15 cellular contexts compared by ENCODE assay signal in the genomic region with DNA sequence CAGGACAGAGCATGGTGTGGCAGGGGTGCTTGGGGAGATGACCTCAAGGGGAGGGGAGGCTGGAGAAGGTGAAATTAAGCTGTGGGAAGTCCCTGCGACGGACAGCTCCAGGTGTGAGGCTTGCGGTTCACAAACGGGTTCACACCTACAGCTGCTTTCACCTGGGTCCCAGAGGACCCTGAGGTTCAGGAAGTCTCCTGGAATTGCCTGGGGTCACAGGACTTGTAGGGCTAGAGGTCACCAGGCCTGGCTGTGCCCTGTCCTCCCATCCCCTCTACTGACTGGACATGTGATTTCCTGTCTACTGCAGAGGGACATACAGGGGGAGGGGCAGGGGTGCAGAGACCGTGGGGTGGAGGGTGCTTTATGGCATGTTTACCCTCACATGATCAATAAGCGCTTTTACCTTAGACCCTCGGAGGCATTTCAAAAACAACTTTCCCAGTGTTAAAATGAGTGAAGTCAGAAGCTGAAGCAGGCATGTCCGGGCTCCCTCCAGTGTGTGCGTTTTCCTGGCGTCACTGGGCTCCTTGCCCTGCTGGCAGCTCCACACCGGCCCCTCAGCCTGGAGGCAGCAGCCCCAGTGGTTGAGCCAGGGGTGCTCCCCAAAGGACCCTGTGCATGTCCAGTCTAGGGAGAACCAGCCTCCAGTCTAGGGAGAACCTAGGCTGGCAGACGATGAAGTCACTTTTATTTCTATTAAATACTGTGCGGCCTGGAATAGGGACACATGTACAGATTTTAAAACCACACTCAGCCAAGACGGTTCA.
DNase-seq lines count a peak whose midpoint lies in the region; ATAC-seq and TF ChIP-seq lines count a peak whose summit lies in the region.
"Had no signal": no experiment of that assay in that cellular context is flagged by ENCODE, and none has a peak within 500 bp of the region (broad histone marks: within the 10 kb centered on the region; RNA-seq: fewer than 3 reads in every experiment).

No MANE protein-coding gene starts in this region.

- 71% methylated on average over 14 of the region's 14 CpGs for WGBS in right cardiac atrium

- ATAC-seq in right cardiac atrium (peak in 1 of 2 donors; percentile 33), foreskin keratinocyte (no peak), HG02840 (IDR thresholded peaks at IDR 0.05; ENCODE audit: low FRiP score, unreplicated experiment) (no peak)
- ATAC-seq: GM23338, HCT116 had no signal

- no peak overlapping the region for H3K4me3 ChIP-seq in right cardiac atrium (ENCODE audit: low read length)
- H3K4me3 ChIP-seq: GM23338 had no signal

- TF ChIP-seq CTCF in foreskin keratinocyte (conservative IDR thresholded peaks at IDR 0.05): no peak

- intact Hi-C loops in right cardiac atrium (cut with DNase I) (loop anchor here in 1 of 4 donors (5.0 kb wide), 1 partner anchor 50 kb away; no protein-coding TSS in a partner anchor), cardiac septum (cut with DNase I) (no loop called here)

- H3K4me1 ChIP-seq in right cardiac atrium (ENCODE audit: control insufficient read depth, insufficient read depth, low read length) (peaks cover 4% of the 10 kb centered on the region), foreskin keratinocyte (peaks cover 18% of the 10 kb centered on the region)

- peak in 2 of 3 donors; percentile 49 to 64 for DNase-seq in right cardiac atrium
- DNase-seq in cardiac septum (ENCODE audit: low spot score): no peak
- DNase-seq in foreskin keratinocyte: peak in 1 of 2 donors; percentile 22
- peak; percentile 72 for DNase-seq in mesenteric fat pad (ENCODE audit: low spot score)
- no peak for DNase-seq in activated T-cell treated with anti-CD3 and anti-CD28 coated beads, Interleukin-2, amount 50 U/mL, for 1 hour
- no peak for DNase-seq in A172 (ENCODE audit: low spot score)
- DNase-seq in AG08396 (ENCODE audit: low spot score): no peak
- DNase-seq: C1 segment of cervical spinal cord, KG1, NCI-H1417, NCI-H187 treated with DMSO at 0.1 percent for 48 hours, NCI-H526 had no signal

- no peaks in the 10 kb centered on the region for H3K9me3 ChIP-seq in right cardiac atrium (ENCODE audit: control insufficient read depth, low read length)

- no peaks in the 10 kb centered on the region for H3K27me3 ChIP-seq in right cardiac atrium (ENCODE audit: control insufficient read depth, insufficient read depth)
- no peaks in the 10 kb centered on the region for H3K27me3 ChIP-seq in foreskin keratinocyte

- H3K27ac ChIP-seq in right cardiac atrium (ENCODE audit: low read length) (no peak overlapping the region), foreskin keratinocyte (peak overlapping the region; percentile 63)

Comparison
In these comparisons a context has a peak if more than half of its experiments do, and no peak if none do; other contexts are left out.
1. DNase-seq: peak in right cardiac atrium (2 of 3) and mesenteric fat pad (single experiment); none in cardiac septum (single experiment), activated T-cell treated with anti-CD3 and anti-CD28 coated beads, Interleukin-2, amount 50 U/mL, for 1 hour (single experiment), A172 (single experiment) and AG08396 (single experiment).